Comparison of ENCODE assay signal across 1 cellular context in genomic region chr16:4475880-4476790, GRCh38.
TF ChIP-seq lines count a peak whose summit lies in the region.

Gene HMOX2, plus strand, starts transcription at chr16:4476398. Its CDS starts 29,127 bp downstream, at chr16:4505525.

TF ChIP-seq in HepG2, 621 proteins besides CTCF, POLR2A, EP300 and RAD21 (continued from another document and continues in another):
- TF ChIP-seq ZNF597 (CRISPR knock-in tag; IDR thresholded peaks at IDR 0.05) = no peak
- TF ChIP-seq, protein P1, sequence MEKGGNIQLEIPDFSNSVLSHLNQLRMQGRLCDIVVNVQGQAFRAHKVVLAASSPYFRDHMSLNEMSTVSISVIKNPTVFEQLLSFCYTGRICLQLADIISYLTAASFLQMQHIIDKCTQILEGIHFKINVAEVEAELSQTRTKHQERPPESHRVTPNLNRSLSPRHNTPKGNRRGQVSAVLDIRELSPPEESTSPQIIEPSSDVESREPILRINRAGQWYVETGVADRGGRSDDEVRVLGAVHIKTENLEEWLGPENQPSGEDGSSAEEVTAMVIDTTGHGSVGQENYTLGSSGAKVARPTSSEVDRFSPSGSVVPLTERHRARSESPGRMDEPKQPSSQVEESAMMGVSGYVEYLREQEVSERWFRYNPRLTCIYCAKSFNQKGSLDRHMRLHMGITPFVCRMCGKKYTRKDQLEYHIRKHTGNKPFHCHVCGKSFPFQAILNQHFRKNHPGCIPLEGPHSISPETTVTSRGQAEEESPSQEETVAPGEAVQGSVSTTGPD (CRISPR knock-in tag; IDR thresholded peaks at IDR 0.05) = no peak
- TF ChIP-seq ZSCAN5A (CRISPR knock-in tag; IDR thresholded peaks at IDR 0.05; ENCODE audit: borderline replicate concordance) = peak; percentile 61; the same call in 1 of the 2 replicates
- TF ChIP-seq RXRA (CRISPR knock-in tag; IDR thresholded peaks at IDR 0.05) = 0 out of 2 replicates have a peak, but pooled peaks have one; percentile 65
- TF ChIP-seq NFE2 (CRISPR knock-in tag; IDR thresholded peaks at IDR 0.05) = no peak
- TF ChIP-seq ZNF124 (CRISPR knock-in tag; IDR thresholded peaks at IDR 0.05) = peak; percentile 88; the same call in 1 of the 2 replicates
- TF ChIP-seq, protein P2, sequence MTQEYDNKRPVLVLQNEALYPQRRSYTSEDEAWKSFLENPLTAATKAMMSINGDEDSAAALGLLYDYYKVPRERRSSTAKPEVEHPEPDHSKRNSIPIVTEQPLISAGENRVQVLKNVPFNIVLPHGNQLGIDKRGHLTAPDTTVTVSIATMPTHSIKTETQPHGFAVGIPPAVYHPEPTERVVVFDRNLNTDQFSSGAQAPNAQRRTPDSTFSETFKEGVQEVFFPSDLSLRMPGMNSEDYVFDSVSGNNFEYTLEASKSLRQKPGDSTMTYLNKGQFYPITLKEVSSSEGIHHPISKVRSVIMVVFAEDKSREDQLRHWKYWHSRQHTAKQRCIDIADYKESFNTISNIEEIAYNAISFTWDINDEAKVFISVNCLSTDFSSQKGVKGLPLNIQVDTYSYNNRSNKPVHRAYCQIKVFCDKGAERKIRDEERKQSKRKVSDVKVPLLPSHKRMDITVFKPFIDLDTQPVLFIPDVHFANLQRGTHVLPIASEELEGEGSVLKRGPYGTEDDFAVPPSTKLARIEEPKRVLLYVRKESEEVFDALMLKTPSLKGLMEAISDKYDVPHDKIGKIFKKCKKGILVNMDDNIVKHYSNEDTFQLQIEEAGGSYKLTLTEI (CRISPR knock-in tag; conservative IDR thresholded peaks at IDR 0.05) = no peak
- no peak; the same call in 1 of the 2 replicates for TF ChIP-seq RFXANK (CRISPR knock-in tag; IDR thresholded peaks at IDR 0.05)
- peak; percentile 68; the same call in 1 of the 2 replicates for TF ChIP-seq NFATC3 (CRISPR knock-in tag; IDR thresholded peaks at IDR 0.05)
- no peak for TF ChIP-seq MLLT10 (CRISPR knock-in tag; IDR thresholded peaks at IDR 0.05)
- TF ChIP-seq AHR (CRISPR knock-in tag; IDR thresholded peaks at IDR 0.05) = no peak
- TF ChIP-seq ZNF230 (CRISPR knock-in tag; IDR thresholded peaks at IDR 0.05) = peak; percentile 87
- no peak; the same call in 1 of the 2 replicates for TF ChIP-seq ZNF205 (CRISPR knock-in tag; IDR thresholded peaks at IDR 0.05)
- no peak for TF ChIP-seq CSRNP2 (CRISPR knock-in tag; conservative IDR thresholded peaks at IDR 0.05; ENCODE audit: low read depth)
- TF ChIP-seq ATM (IDR thresholded peaks at IDR 0.05; ENCODE audit: borderline replicate concordance) = no peak
- peak; percentile 50; the same call in 1 of the 2 replicates for TF ChIP-seq ZNF143 (CRISPR knock-in tag; IDR thresholded peaks at IDR 0.05)
- TF ChIP-seq ZNF546 (CRISPR knock-in tag; conservative IDR thresholded peaks at IDR 0.05) = 0 out of 2 replicates have a peak, but pooled peaks have one; percentile 64
- TF ChIP-seq ZNF367 (CRISPR knock-in tag; IDR thresholded peaks at IDR 0.05; ENCODE audit: borderline replicate concordance) = no peak
- TF ChIP-seq ZNF20 (CRISPR knock-in tag; IDR thresholded peaks at IDR 0.05) = no peak
- no peak for TF ChIP-seq HNRNPH1 (optimal IDR thresholded peaks at IDR 0.05; ENCODE audit: low read depth, low read length)
- peak; percentile 69; the same call in 1 of the 2 replicates for TF ChIP-seq ZNF616 (CRISPR knock-in tag; IDR thresholded peaks at IDR 0.05; ENCODE audit: low read depth)
- TF ChIP-seq, protein P3, sequence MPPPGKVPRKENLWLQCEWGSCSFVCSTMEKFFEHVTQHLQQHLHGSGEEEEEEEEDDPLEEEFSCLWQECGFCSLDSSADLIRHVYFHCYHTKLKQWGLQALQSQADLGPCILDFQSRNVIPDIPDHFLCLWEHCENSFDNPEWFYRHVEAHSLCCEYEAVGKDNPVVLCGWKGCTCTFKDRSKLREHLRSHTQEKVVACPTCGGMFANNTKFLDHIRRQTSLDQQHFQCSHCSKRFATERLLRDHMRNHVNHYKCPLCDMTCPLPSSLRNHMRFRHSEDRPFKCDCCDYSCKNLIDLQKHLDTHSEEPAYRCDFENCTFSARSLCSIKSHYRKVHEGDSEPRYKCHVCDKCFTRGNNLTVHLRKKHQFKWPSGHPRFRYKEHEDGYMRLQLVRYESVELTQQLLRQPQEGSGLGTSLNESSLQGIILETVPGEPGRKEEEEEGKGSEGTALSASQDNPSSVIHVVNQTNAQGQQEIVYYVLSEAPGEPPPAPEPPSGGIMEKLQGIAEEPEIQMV (CRISPR knock-in tag; IDR thresholded peaks at IDR 0.05; ENCODE audit: low read depth) = peak; percentile 95
- TF ChIP-seq TCF7L2 (IDR thresholded peaks at IDR 0.05; ENCODE audit: low read depth, low read length) = no peak
- TF ChIP-seq, protein P4, sequence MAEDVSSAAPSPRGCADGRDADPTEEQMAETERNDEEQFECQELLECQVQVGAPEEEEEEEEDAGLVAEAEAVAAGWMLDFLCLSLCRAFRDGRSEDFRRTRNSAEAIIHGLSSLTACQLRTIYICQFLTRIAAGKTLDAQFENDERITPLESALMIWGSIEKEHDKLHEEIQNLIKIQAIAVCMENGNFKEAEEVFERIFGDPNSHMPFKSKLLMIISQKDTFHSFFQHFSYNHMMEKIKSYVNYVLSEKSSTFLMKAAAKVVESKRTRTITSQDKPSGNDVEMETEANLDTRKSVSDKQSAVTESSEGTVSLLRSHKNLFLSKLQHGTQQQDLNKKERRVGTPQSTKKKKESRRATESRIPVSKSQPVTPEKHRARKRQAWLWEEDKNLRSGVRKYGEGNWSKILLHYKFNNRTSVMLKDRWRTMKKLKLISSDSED (CRISPR knock-in tag; IDR thresholded peaks at IDR 0.05) = no peak
- TF ChIP-seq ZNF101 (CRISPR knock-in tag; IDR thresholded peaks at IDR 0.05; ENCODE audit: borderline replicate concordance, low read depth) = no peak
- peak; percentile 97 for TF ChIP-seq TAF1 (CRISPR knock-in tag; IDR thresholded peaks at IDR 0.05)
- peak; percentile 86; the same call in 1 of the 2 replicates for TF ChIP-seq KLF6 (CRISPR knock-in tag; IDR thresholded peaks at IDR 0.05)
- no peak for TF ChIP-seq PRDM4 (CRISPR knock-in tag; IDR thresholded peaks at IDR 0.05; ENCODE audit: borderline replicate concordance)
- TF ChIP-seq HNRNPUL1 (IDR thresholded peaks at IDR 0.05; ENCODE audit: low read depth, low read length) = no peak
- TF ChIP-seq GTF3A (CRISPR knock-in tag; conservative IDR thresholded peaks at IDR 0.05) = no peak
- no peak for TF ChIP-seq ZNF33A (CRISPR knock-in tag; IDR thresholded peaks at IDR 0.05; ENCODE audit: borderline replicate concordance)
- peak; percentile 90 for TF ChIP-seq NRL (CRISPR knock-in tag; IDR thresholded peaks at IDR 0.05; ENCODE audit: borderline replicate concordance)
- TF ChIP-seq ZNF720 (CRISPR knock-in tag; IDR thresholded peaks at IDR 0.05) = no peak
- TF ChIP-seq ZNF225 (CRISPR knock-in tag; IDR thresholded peaks at IDR 0.05) = no peak; the same call in 1 of the 2 replicates
- TF ChIP-seq, protein P5, sequence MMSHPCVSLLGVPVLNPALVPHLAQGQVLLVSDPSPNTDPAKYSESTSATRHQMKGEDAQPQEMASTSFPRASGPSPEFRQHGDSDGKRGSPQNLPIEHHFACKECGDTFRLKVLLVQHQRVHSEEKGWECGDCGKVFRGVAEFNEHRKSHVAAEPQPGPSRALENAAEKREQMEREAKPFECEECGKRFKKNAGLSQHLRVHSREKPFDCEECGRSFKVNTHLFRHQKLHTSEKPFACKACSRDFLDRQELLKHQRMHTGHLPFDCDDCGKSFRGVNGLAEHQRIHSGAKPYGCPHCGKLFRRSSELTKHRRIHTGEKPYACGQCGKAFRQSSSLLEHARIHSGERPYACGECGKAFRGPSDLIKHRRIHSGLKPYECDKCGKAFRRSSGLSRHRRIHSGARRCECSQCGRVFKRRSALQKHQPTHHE (CRISPR knock-in tag; IDR thresholded peaks at IDR 0.05; ENCODE audit: borderline replicate concordance) = peak; percentile 71
- 0 out of 2 replicates have a peak, but pooled peaks have one; percentile 70 for TF ChIP-seq CREBL2 (CRISPR knock-in tag; IDR thresholded peaks at IDR 0.05; ENCODE audit: borderline replicate concordance)
- peak; percentile 27; the same call in 1 of the 2 replicates for TF ChIP-seq SIX4 (CRISPR knock-in tag; IDR thresholded peaks at IDR 0.05)
- peak; percentile 99 for TF ChIP-seq GMEB1 (CRISPR knock-in tag; IDR thresholded peaks at IDR 0.05; ENCODE audit: borderline replicate concordance)
- no peak for TF ChIP-seq ZBTB20 (CRISPR knock-in tag; IDR thresholded peaks at IDR 0.05; ENCODE audit: borderline replicate concordance, low read depth)
- peak; percentile 59 for TF ChIP-seq ZNF7 (CRISPR knock-in tag; IDR thresholded peaks at IDR 0.05)
- TF ChIP-seq, protein P6, sequence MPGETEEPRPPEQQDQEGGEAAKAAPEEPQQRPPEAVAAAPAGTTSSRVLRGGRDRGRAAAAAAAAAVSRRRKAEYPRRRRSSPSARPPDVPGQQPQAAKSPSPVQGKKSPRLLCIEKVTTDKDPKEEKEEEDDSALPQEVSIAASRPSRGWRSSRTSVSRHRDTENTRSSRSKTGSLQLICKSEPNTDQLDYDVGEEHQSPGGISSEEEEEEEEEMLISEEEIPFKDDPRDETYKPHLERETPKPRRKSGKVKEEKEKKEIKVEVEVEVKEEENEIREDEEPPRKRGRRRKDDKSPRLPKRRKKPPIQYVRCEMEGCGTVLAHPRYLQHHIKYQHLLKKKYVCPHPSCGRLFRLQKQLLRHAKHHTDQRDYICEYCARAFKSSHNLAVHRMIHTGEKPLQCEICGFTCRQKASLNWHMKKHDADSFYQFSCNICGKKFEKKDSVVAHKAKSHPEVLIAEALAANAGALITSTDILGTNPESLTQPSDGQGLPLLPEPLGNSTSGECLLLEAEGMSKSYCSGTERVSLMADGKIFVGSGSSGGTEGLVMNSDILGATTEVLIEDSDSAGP (CRISPR knock-in tag; IDR thresholded peaks at IDR 0.05; ENCODE audit: borderline replicate concordance) = peak; percentile 91
- TF ChIP-seq MBD4 (IDR thresholded peaks at IDR 0.05; ENCODE audit: borderline replicate concordance, low read length) = no peak
- no peak; the same call in 1 of the 2 replicates for TF ChIP-seq ZFP82 (CRISPR knock-in tag; IDR thresholded peaks at IDR 0.05; ENCODE audit: borderline replicate concordance)
- TF ChIP-seq ZNF879 (CRISPR knock-in tag; IDR thresholded peaks at IDR 0.05) = no peak
- no peak for TF ChIP-seq XBP1 (CRISPR knock-in tag; IDR thresholded peaks at IDR 0.05)
- no peak for TF ChIP-seq RELA (CRISPR knock-in tag; IDR thresholded peaks at IDR 0.05)
- peak in 1 of 2 experiments; percentile 86; a peak in 2 of 4 replicates for TF ChIP-seq KLF16 (CRISPR knock-in tag; IDR thresholded peaks at IDR 0.05)
- peak; percentile 86; the same call in 1 of the 2 replicates for TF ChIP-seq ZNF329 (CRISPR knock-in tag; IDR thresholded peaks at IDR 0.05; ENCODE audit: low read depth)
- TF ChIP-seq ZNF747 (CRISPR knock-in tag; IDR thresholded peaks at IDR 0.05; ENCODE audit: borderline replicate concordance) = peak; percentile 76; the same call in 1 of the 2 replicates
